ENCODE assay signal across 21 cellular contexts in the genomic region with DNA sequence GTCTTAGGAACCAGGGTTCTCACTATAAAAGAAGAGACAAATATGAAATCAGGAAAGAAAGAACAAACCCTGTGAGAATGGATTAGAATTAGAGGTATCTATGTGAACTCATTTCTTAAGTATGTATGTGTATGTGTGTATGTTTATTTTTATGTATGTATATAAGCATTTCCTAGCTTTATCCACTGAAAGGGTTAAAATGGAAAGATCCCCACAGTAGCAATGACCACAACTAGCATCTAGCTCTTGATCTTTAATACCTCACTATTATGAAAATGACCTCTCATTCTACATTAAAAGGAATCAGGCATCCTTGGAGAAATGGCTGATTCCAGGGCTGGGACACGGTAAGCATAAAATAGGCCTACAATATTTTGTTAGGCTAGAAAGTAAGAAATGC. TPM values are rescaled to one million over a fixed set of nuclear protein-coding genes. Genes with fewer than 3 reads are reported as not detected.
DNase-seq lines count a peak whose midpoint lies in the region; ATAC-seq, FAIRE-seq and TF ChIP-seq lines count a peak whose summit lies in the region.
"Had no signal": no experiment of that assay in that cellular context is flagged by ENCODE, and none has a peak within 500 bp of the region (broad histone marks: within the 10 kb centered on the region; RNA-seq: fewer than 3 reads in every experiment).

No MANE protein-coding gene starts in this region.

- no peak for TF ChIP-seq CTCF in HepG2 (CRISPR knock-in tag; IDR thresholded peaks at IDR 0.05)
- TF ChIP-seq CTCF in right lobe of liver (IDR thresholded peaks at IDR 0.05): no peak
- TF ChIP-seq CTCF in RWPE2 (IDR thresholded peaks at IDR 0.05; ENCODE audit: poor library complexity, severe bottlenecking): no peak
- no peak for TF ChIP-seq CTCF in Peyer's patch (IDR thresholded peaks at IDR 0.05)

- ATAC-seq in HepG2 (no peak), right lobe of liver (no peak), RWPE2 (ENCODE audit: low read depth) (no peak), esophagus mucosa (no peak), right cardiac atrium (no peak)
- ATAC-seq: T-helper 17 cell had no signal

- H3K4me1 ChIP-seq in HepG2 (ENCODE audit: insufficient read depth, low read length): peaks cover 45% of the 10 kb centered on the region
- H3K4me1 ChIP-seq in right lobe of liver: peaks cover 0 to 16% (median under 1%) of the 10 kb centered on the region in 4 donors
- peaks cover 64% of the 10 kb centered on the region for H3K4me1 ChIP-seq in RWPE2 (ENCODE audit: insufficient read depth, poor library complexity, severe bottlenecking)
- peaks cover 35% of the 10 kb centered on the region for H3K4me1 ChIP-seq in iPS-18a (ENCODE audit: control insufficient read depth, low read depth, low read length)
- H3K4me1 ChIP-seq in Peyer's patch: peaks cover 0 to 9% (median 0%) of the 10 kb centered on the region in 4 donors
- H3K4me1 ChIP-seq in right cardiac atrium (ENCODE audit: control insufficient read depth, insufficient read depth, low read length): no peaks in the 10 kb centered on the region

- intact Hi-C loops in HepG2 (cut with micrococcal nuclease; ENCODE audit: unreplicated experiment): loop anchor here (5.0 to 10.0 kb wide), 3 partner anchors 94 to 496 kb away; a partner anchor contains a TSS
- intact Hi-C loops in right lobe of liver (cut with DNase I): loop anchor here in 1 of 2 donors (10.0 kb wide), 1 partner anchor 114 kb away; no protein-coding TSS in a partner anchor
- intact Hi-C loops in right cardiac atrium (cut with DNase I): loop anchor here in 2 of 4 donors (5.0 to 10.0 kb wide), 2 partner anchors 146 to 149 kb away; no protein-coding TSS in a partner anchor

- H3K4me3 ChIP-seq in HepG2 (replicated peaks in 1 of 3; ENCODE audit: insufficient read depth in 1 of 3, low read depth in 2 of 3, low read length in 3 of 3): no peak overlapping the region
- H3K4me3 ChIP-seq in right lobe of liver: no peak overlapping the region
- H3K4me3 ChIP-seq in RWPE2 (ENCODE audit: severe bottlenecking): no peak overlapping the region
- peak overlapping the region; percentile 7 for H3K4me3 ChIP-seq in iPS-18a (ENCODE audit: low read length)
- H3K4me3 ChIP-seq in Peyer's patch: no peak overlapping the region
- H3K4me3 ChIP-seq in right cardiac atrium (ENCODE audit: low read length): no peak overlapping the region
- H3K4me3 ChIP-seq: upper lobe of left lung had no signal

- CTCF ChIA-PET in HepG2 (lab: Yijun Ruan, JAX; ENCODE audit: low intra/inter-chr PET ratio, low total read pairs): no interaction called here

- peaks cover 98% of the 10 kb centered on the region for H3K79me2 ChIP-seq in HepG2 (ENCODE audit: insufficient read depth, low read length)

- H4K20me1 ChIP-seq in HepG2 (ENCODE audit: insufficient read depth, low read length): peaks cover 10% of the 10 kb centered on the region; the same call in 1 of the 2 replicates

- TF ChIP-seq EP300 in HepG2 (IDR thresholded peaks at IDR 0.05; ENCODE audit: low read depth in 2 of 2, low read length in 2 of 2): no peak
- TF ChIP-seq EP300 in HepG2 (CRISPR knock-in tag; IDR thresholded peaks at IDR 0.05; ENCODE audit: borderline replicate concordance): no peak

- TF ChIP-seq POLR2A in HepG2 (IDR thresholded peaks at IDR 0.05; ENCODE audit: insufficient read depth in 1 of 2, low read depth in 2 of 2, low read length in 2 of 2) (no peak), right lobe of liver (IDR thresholded peaks at IDR 0.05) (no peak), Peyer's patch (IDR thresholded peaks at IDR 0.05) (no peak)

- H3K9me3 ChIP-seq in HepG2 (ENCODE audit: low read length) (no peaks in the 10 kb centered on the region), right lobe of liver (no peaks in the 10 kb centered on the region), RWPE2 (ENCODE audit: severe bottlenecking) (no peaks in the 10 kb centered on the region), iPS-18a (ENCODE audit: control insufficient read depth, low read depth, low read length) (no peaks in the 10 kb centered on the region), Peyer's patch (no peaks in the 10 kb centered on the region), right cardiac atrium (ENCODE audit: control insufficient read depth, low read length) (no peaks in the 10 kb centered on the region)
- H3K9me3 ChIP-seq: upper lobe of left lung had no signal

- H2AFZ ChIP-seq in HepG2 (ENCODE audit: low read length): no peak overlapping the region

- POLR2A ChIA-PET in HepG2 (lab: Yijun Ruan, JAX): no interaction called here

- no peak for FAIRE-seq in HepG2 (lab: Jason Lieb, UNC)
- FAIRE-seq: endometrium, keratinocyte had no signal

- H3K27ac ChIP-seq in HepG2 (ENCODE audit: extremely low read length, insufficient read depth, low read length): no peak overlapping the region
- H3K27ac ChIP-seq in right lobe of liver: no peak overlapping the region
- peak overlapping the region; percentile 63 for H3K27ac ChIP-seq in RWPE2 (ENCODE audit: poor library complexity, severe bottlenecking)
- peak overlapping the region; percentile 16 for H3K27ac ChIP-seq in iPS-18a (ENCODE audit: low read length)
- H3K27ac ChIP-seq in Peyer's patch: no peak overlapping the region
- no peak overlapping the region for H3K27ac ChIP-seq in right cardiac atrium (ENCODE audit: low read length)

- DNase-seq in HepG2 (ENCODE audit: low spot score): no peak
- no peak for DNase-seq in right lobe of liver
- no peak for DNase-seq in RWPE2 (ENCODE audit: low spot score)
- DNase-seq in Peyer's patch: no peak
- no peak for DNase-seq in right cardiac atrium
- no peak for DNase-seq in NCI-H2081 (lab: John Stamatoyannopoulos, UW)
- DNase-seq: activated CD4-positive, alpha-beta T cell treated with anti-CD3 and anti-CD28 coated beads for 4 hours; activated naive CD4-positive, alpha-beta T cell treated with anti-CD3 and anti-CD28 coated beads, Interleukin-2, amount 50 U/mL, for 16 hours; activated T-cell treated with anti-CD3 and anti-CD28 coated beads, Interleukin-2, amount 50 U/mL, for 24 hours; amygdala; DMS53; H9; NCI-H146; NCI-H2171 treated with DMSO at 0.1 percent for 48 hours; NCI-H524 treated with DMSO at 0.1 percent for 48 hours; T-helper 17 cell; upper lobe of left lung had no signal

- 94% methylated on average over 1 of the region's 1 CpG for WGBS in HepG2 (ENCODE audit: low lambda C conversion rate)
- no CpG with 5 or more reads among the region's 1 CpG for WGBS in right lobe of liver (ENCODE audit: insufficient coverage, low coverage, low lambda C conversion rate, missing lambda C conversion rate)
- WGBS in right cardiac atrium: 91% methylated on average over 1 of the region's 1 CpG

- in situ Hi-C loops in HepG2 (cut with HindIII; ENCODE audit: extremely low pct_ligation_motif_present, low pct_unique_long_range_greater_than_20kb): loop anchor here (5.0 kb wide), 1 partner anchor 149 kb away; no protein-coding TSS in a partner anchor

- H3K36me3 ChIP-seq in HepG2 (replicated peaks in 1 of 2; ENCODE audit: control insufficient read depth in 1 of 2, insufficient read depth in 2 of 2, low read length in 2 of 2): peaks cover 0 to 11% of the 10 kb centered on the region in 2 experiments; a peak in 2 of 5 replicates
- no peaks in the 10 kb centered on the region for H3K36me3 ChIP-seq in right lobe of liver
- H3K36me3 ChIP-seq in RWPE2 (ENCODE audit: low read depth): peaks cover 34% of the 10 kb centered on the region
- peaks cover 8% of the 10 kb centered on the region for H3K36me3 ChIP-seq in iPS-18a (ENCODE audit: control insufficient read depth, low read depth, low read length)
- H3K36me3 ChIP-seq in Peyer's patch: peaks cover 0 to 6% (median 0%) of the 10 kb centered on the region in 3 donors
- H3K36me3 ChIP-seq: upper lobe of left lung had no signal

- H3K9ac ChIP-seq in HepG2 (ENCODE audit: insufficient read depth, low read depth, low read length) (no peak overlapping the region), iPS-18a (ENCODE audit: low read length) (no peak overlapping the region)

- BruUV-seq in HepG2 (replicated peaks; lab: Mats Ljungman, UMichigan): no TSS peak

- TF ChIP-seq RAD21 in HepG2 (CRISPR knock-in tag; IDR thresholded peaks at IDR 0.05): no peak

- H3K27me3 ChIP-seq in HepG2 (ENCODE audit: control insufficient read depth in 1 of 2, insufficient read depth in 2 of 2, low read length in 2 of 2) (no peaks in the 10 kb centered on the region), right lobe of liver (no peaks in the 10 kb centered on the region), RWPE2 (ENCODE audit: insufficient read depth, poor library complexity, severe bottlenecking) (no peaks in the 10 kb centered on the region), iPS-18a (ENCODE audit: control insufficient read depth, insufficient read depth, low read length) (no peaks in the 10 kb centered on the region), Peyer's patch (no peaks in the 10 kb centered on the region), right cardiac atrium (ENCODE audit: control insufficient read depth, insufficient read depth) (no peaks in the 10 kb centered on the region)
- H3K27me3 ChIP-seq: upper lobe of left lung had no signal

- H3K4me2 ChIP-seq in HepG2 (ENCODE audit: low read depth, low read length): no peak overlapping the region

RNA-seq across cellular contexts. Expression of a gene that starts 31.6 kb away (rescaled TPM):
- total RNA-seq in HepG2 (2016; rRNA removed; fragmentation: Illumina TruSeq; extraction: Trizol): 67.4 and 98.4 TPM in 2 replicates
- 113 and 115 TPM in 2 replicates for total RNA-seq in HepG2 (2016; cell fraction: cytosol; rRNA removed; fragmentation: Illumina TruSeq; extraction: Trizol; ENCODE audit: low read depth)
- 65.4 and 98.8 TPM in 2 replicates for total RNA-seq in HepG2 (2016; cell fraction: insoluble cytoplasmic fraction; rRNA removed; fragmentation: Illumina TruSeq; extraction: Trizol)
- 63.8 and 71.5 TPM in 2 replicates for total RNA-seq in HepG2 (2016; cell fraction: membrane; rRNA removed; fragmentation: Illumina TruSeq; extraction: Trizol)
- total RNA-seq in HepG2 (2016; cell fraction: nucleus; rRNA removed; fragmentation: Illumina TruSeq; extraction: Trizol): 135 and 150 TPM in 2 replicates
- polyA plus RNA-seq in HepG2 (2011; rRNA removed): 100 and 133 TPM in 2 replicates
- 56.6 and 89.3 TPM in 2 replicates for polyA plus RNA-seq in HepG2 (2011; cell fraction: cytosol; rRNA removed)
- 46.6 and 69.0 TPM in 2 replicates for polyA plus RNA-seq in HepG2 (2011; cell fraction: nucleus; rRNA removed)
- 176 and 196 TPM in 2 replicates for polyA plus RNA-seq in HepG2 (2012)
- 25.4 and 26.1 TPM in 2 replicates for polyA plus RNA-seq in HepG2 (2016; cell fraction: cytosol; fragmentation: Illumina TruSeq; extraction: Trizol; ENCODE audit: low read depth)
- 104 and 116 TPM in 2 replicates for polyA plus RNA-seq in HepG2 (2016; cell fraction: insoluble cytoplasmic fraction; fragmentation: Illumina TruSeq; extraction: Trizol; ENCODE audit: low read depth)
- 56.9 and 65.1 TPM in 2 replicates for polyA plus RNA-seq in HepG2 (2016; cell fraction: membrane; fragmentation: Illumina TruSeq; extraction: Trizol; ENCODE audit: low read depth)
- polyA plus RNA-seq in HepG2 (2016; cell fraction: nucleus; fragmentation: Illumina TruSeq; extraction: Trizol; ENCODE audit: insufficient read depth, low read depth): 271 and 279 TPM in 2 replicates
- 71.7 and 98.5 TPM in 2 replicates for polyA minus RNA-seq in HepG2 (2011; rRNA and poly(A)+ RNA removed; ENCODE audit: low replicate concordance)
- 85.3 and 110 TPM in 2 replicates for polyA minus RNA-seq in HepG2 (2011; cell fraction: cytosol; rRNA and poly(A)+ RNA removed)
- polyA minus RNA-seq in HepG2 (2011; cell fraction: nucleus; rRNA and poly(A)+ RNA removed): 103 and 105 TPM in 2 replicates
- total RNA-seq in right lobe of liver: 100 to 1,000 TPM; 126 to 195 (median 177) TPM
- 137 TPM for total RNA-seq in esophagus mucosa
- total RNA-seq in Peyer's patch: 100 to 1,000 TPM; 140 to 313 (median 195) TPM
- 100 to 1,000 TPM; 242 to 283 (median 249) TPM for total RNA-seq in right cardiac atrium
- 183 TPM for polyA plus RNA-seq in right cardiac atrium

Comparison
In these comparisons a context has a peak if more than half of its experiments do, and no peak if none do; other contexts are left out.
1. H3K27ac ChIP-seq: peak in RWPE2 (single experiment) and iPS-18a (single experiment); none in HepG2 (single experiment), right lobe of liver (0 of 3), Peyer's patch (0 of 4) and right cardiac atrium (single experiment).